22 cellular contexts compared by ENCODE assay signal in genomic region chr15:29704950-29705597, GRCh38.
"Had no signal": no experiment of that assay in that cellular context is flagged by ENCODE, and none has a peak within 500 bp of the region (broad histone marks: within the 10 kb centered on the region; RNA-seq: fewer than 3 reads in every experiment).

No MANE protein-coding gene starts in this region.

- ATAC-seq: activated CD4-positive, alpha-beta T cell treated with anti-CD3 and anti-CD28 coated beads for 36 hours; activated T-helper 17 cell treated with anti-CD3 and anti-CD28 coated beads, Interleukin-2, amount 50 U/mL, for 72 hours; T-helper 17 cell had no signal

- H3K4me3 ChIP-seq: PC-9 had no signal

- H3K4me1 Mint-ChIP-seq: activated CD4-positive, alpha-beta memory T cell treated with anti-CD3 and anti-CD28 coated beads, Interleukin-2, amount 10 ng/mL, durations not matched to agents 7 days and 5 days; activated CD4-positive, alpha-beta T cell treated with anti-CD3 and anti-CD28 coated beads for 36 hours; activated T-helper 17 cell treated with anti-CD3 and anti-CD28 coated beads, Interleukin-2, amount 50 U/mL, for 72 hours; brain; IgD-negative memory B cell; T-helper 17 cell had no signal

- H3K27me3 Mint-ChIP-seq: activated CD4-positive, alpha-beta memory T cell treated with anti-CD3 and anti-CD28 coated beads, Interleukin-2, amount 10 ng/mL, durations not matched to agents 7 days and 5 days; activated T-helper 17 cell treated with anti-CD3 and anti-CD28 coated beads, Interleukin-2, amount 50 U/mL, for 72 hours; brain had no signal

- H3K27ac ChIP-seq: PC-9 had no signal

- H3K36me3 Mint-ChIP-seq: activated naive CD8-positive, alpha-beta T cell; IgD-negative memory B cell had no signal

- H3K9me3 Mint-ChIP-seq: activated CD4-positive, alpha-beta memory T cell treated with anti-CD3 and anti-CD28 coated beads, Interleukin-2, amount 10 ng/mL, durations not matched to agents 7 days and 5 days; activated naive CD4-positive, alpha-beta T cell treated with anti-CD3 and anti-CD28 coated beads for 36 hours; activated T-helper 17 cell treated with anti-CD3 and anti-CD28 coated beads, Interleukin-2, amount 50 U/mL, for 72 hours; brain; IgD-negative memory B cell had no signal

- H3K4me3 Mint-ChIP-seq: activated CD4-positive, alpha-beta memory T cell treated with anti-CD3 and anti-CD28 coated beads, Interleukin-2, amount 10 ng/mL, durations not matched to agents 7 days and 5 days; activated CD4-positive, alpha-beta T cell treated with anti-CD3 and anti-CD28 coated beads for 36 hours; activated naive CD4-positive, alpha-beta T cell treated with anti-CD3 and anti-CD28 coated beads for 36 hours; activated naive CD8-positive, alpha-beta T cell; activated T-helper 17 cell treated with anti-CD3 and anti-CD28 coated beads, Interleukin-2, amount 50 U/mL, for 72 hours; brain; IgD-negative memory B cell; T-helper 17 cell had no signal

- H3K27ac Mint-ChIP-seq: activated CD4-positive, alpha-beta memory T cell treated with anti-CD3 and anti-CD28 coated beads, Interleukin-2, amount 10 ng/mL, durations not matched to agents 7 days and 5 days; activated CD4-positive, alpha-beta T cell treated with anti-CD3 and anti-CD28 coated beads for 36 hours; activated naive CD4-positive, alpha-beta T cell treated with anti-CD3 and anti-CD28 coated beads for 36 hours; activated naive CD8-positive, alpha-beta T cell; activated T-helper 17 cell treated with anti-CD3 and anti-CD28 coated beads, Interleukin-2, amount 50 U/mL, for 72 hours; brain; IgD-negative memory B cell; T-helper 17 cell had no signal

- DNase-seq: activated CD4-positive, alpha-beta memory T cell treated with anti-CD3 and anti-CD28 coated beads, Interleukin-2, amount 10 ng/mL, durations not matched to agents 7 days and 5 days; activated CD4-positive, alpha-beta T cell treated with anti-CD3 and anti-CD28 coated beads for 36 hours; activated CD4-positive, alpha-beta T cell treated with anti-CD3 and anti-CD28 coated beads, Interleukin-2, amount 50 U/mL, for 1 hour; activated CD4-positive, CD25-positive, alpha-beta regulatory T cell; activated gamma-delta T cell; activated naive CD4-positive, alpha-beta T cell treated with anti-CD3 and anti-CD28 coated beads for 36 hours; activated T-cell treated with anti-CD3 and anti-CD28 coated beads for 4 hours; activated T-cell treated with anti-CD3 and anti-CD28 coated beads, Interleukin-2, amount 50 U/mL, for 48 hours; amygdala; KG1; NCI-H1048; NCI-H2029; NCI-H2107; NCI-H510A treated with DMSO at 0.1 percent for 48 hours; PC-9; SIG-M5; T-helper 17 cell; T-helper 9 cell had no signal
